ENCODE assay signal across 24 cellular contexts in the genomic region with DNA sequence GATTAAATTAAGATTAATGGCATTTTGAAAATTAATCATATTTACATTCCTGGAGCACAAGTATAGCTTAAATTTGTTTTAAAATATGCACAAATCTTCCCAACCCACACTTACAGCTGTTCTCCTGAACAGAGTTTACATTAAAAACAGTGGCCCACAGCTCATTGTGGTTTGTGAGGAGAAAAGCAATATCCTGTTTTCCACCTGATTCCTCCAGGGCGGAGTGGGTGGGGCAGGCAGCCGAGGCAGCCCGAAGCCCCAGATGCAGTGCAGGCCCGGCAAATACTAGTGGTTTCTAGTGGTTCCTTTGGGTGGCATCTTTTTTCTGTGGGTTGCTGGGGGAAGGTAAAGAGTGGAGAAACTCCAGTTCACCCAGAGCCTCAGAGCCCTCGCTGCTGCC.
"Had no signal": no experiment of that assay in that cellular context is flagged by ENCODE, and none has a peak within 500 bp of the region (broad histone marks: within the 10 kb centered on the region; RNA-seq: fewer than 3 reads in every experiment).

No MANE protein-coding gene starts in this region.

- H3K36me3 Mint-ChIP-seq: naive B cell had no signal

- H3K4me3 Mint-ChIP-seq: activated T-cell treated with anti-CD3 and anti-CD28 coated beads, Interleukin-2, amount 50 U/mL, for 4 hours; activated T-helper 17 cell treated with anti-CD3 and anti-CD28 coated beads, Interleukin-2, amount 50 U/mL, for 72 hours; dendritic cell treated with granulocyte-macrophage colony-stimulating factor and Interleukin-4, amounts not matched to agents 40 ng/mL and 50 ng/mL, for 4 days; endodermal cell; nephron progenitor cell had no signal

- H3K9me3 Mint-ChIP-seq: activated T-cell treated with anti-CD3 and anti-CD28 coated beads, Interleukin-2, amount 50 U/mL, for 4 hours; activated T-helper 17 cell treated with anti-CD3 and anti-CD28 coated beads, Interleukin-2, amount 50 U/mL, for 72 hours; dendritic cell treated with granulocyte-macrophage colony-stimulating factor and Interleukin-4, amounts not matched to agents 40 ng/mL and 50 ng/mL, for 4 days had no signal

- H3K27ac Mint-ChIP-seq: activated T-helper 17 cell treated with anti-CD3 and anti-CD28 coated beads, Interleukin-2, amount 50 U/mL, for 72 hours; dendritic cell treated with granulocyte-macrophage colony-stimulating factor and Interleukin-4, amounts not matched to agents 40 ng/mL and 50 ng/mL, for 4 days; endodermal cell; naive B cell; nephron progenitor cell; progenitor cell of endocrine pancreas had no signal

- H3K4me1 Mint-ChIP-seq: activated T-helper 17 cell treated with anti-CD3 and anti-CD28 coated beads, Interleukin-2, amount 50 U/mL, for 72 hours; endodermal cell; naive B cell had no signal

- ATAC-seq: activated CD4-positive, CD25-positive, alpha-beta regulatory T cell treated with anti-CD3 and anti-CD28 coated beads, Interleukin-2, amount 50 U/mL, for 24 hours; activated T-cell treated with anti-CD3 and anti-CD28 coated beads, Interleukin-2, amount 50 U/mL, for 4 hours; activated T-helper 17 cell treated with anti-CD3 and anti-CD28 coated beads, Interleukin-2, amount 50 U/mL, for 72 hours; esophagus mucosa; heart right ventricle; right lobe of liver had no signal

- DNase-seq: activated CD4-positive, alpha-beta T cell treated with anti-CD3 and anti-CD28 coated beads for 48 hours; activated CD4-positive, alpha-beta T cell treated with anti-CD3 and anti-CD28 coated beads, Interleukin-2, amount 50 U/mL, for 48 hours; activated CD8-positive, alpha-beta memory T cell treated with anti-CD3 and anti-CD28 coated beads, Interleukin-2, amount 50 U/mL, for 4 hours; activated gamma-delta T cell treated with Interleukin-2 at 50 U/mL for 16 hours; activated naive CD4-positive, alpha-beta T cell treated with anti-CD3 and anti-CD28 coated beads, Interleukin-2, amount 50 U/mL, for 16 hours; activated T-cell treated with anti-CD3 and anti-CD28 coated beads, Interleukin-2, amount 50 U/mL, for 4 hours; amniotic stem cell; central memory CD4-positive, alpha-beta T cell; endodermal cell; foreskin melanocyte; heart right ventricle; left ventricle myocardium inferior; naive B cell; nephron progenitor cell; ovary; right lobe of liver; stimulated activated CD4-positive, alpha-beta T cell treated with anti-CD3 and anti-CD28 coated beads, Interleukin-2, amount 100 ng/mL, for 48 hours; stimulated activated naive CD4-positive, alpha-beta T cell treated with Interleukin-2 at 50 U/mL for 16 hours; WERI-Rb-1 had no signal

- H3K27me3 Mint-ChIP-seq: progenitor cell of endocrine pancreas had no signal
